ENCODE assay signal across 1 cellular context in genomic region chr4:3476341-3476747, GRCh38.
TF ChIP-seq lines count a peak whose summit lies in the region.

No MANE protein-coding gene starts in this region.

TF ChIP-seq in K562, 482 proteins besides CTCF, POLR2A, EP300 and RAD21:
- TF ChIP-seq TCF3 (CRISPR knock-in tag; IDR thresholded peaks at IDR 0.05) (no peak), ZNF449 (CRISPR knock-in tag; IDR thresholded peaks at IDR 0.05) (no peak), PTTG1 (tag; IDR thresholded peaks at IDR 0.05; ENCODE audit: low read depth) (no peak), XRCC3 (IDR thresholded peaks at IDR 0.05) (no peak), ATF3 (IDR thresholded peaks at IDR 0.05) (no peak), ATF3 (CRISPR knock-in tag; conservative IDR thresholded peaks at IDR 0.05) (no peak), ELF4 (CRISPR knock-in tag; IDR thresholded peaks at IDR 0.05) (no peak), STAG1 (CRISPR knock-in tag; IDR thresholded peaks at IDR 0.05; ENCODE audit: borderline replicate concordance) (no peak), MEF2D (tag; conservative IDR thresholded peaks at IDR 0.05; ENCODE audit: low read depth) (no peak), ZBTB2 (IDR thresholded peaks at IDR 0.05) (no peak), ZNF124 (CRISPR knock-in tag; IDR thresholded peaks at IDR 0.05) (no peak), CREB1 (IDR thresholded peaks at IDR 0.05) (no peak), CREB1 (CRISPR knock-in tag; IDR thresholded peaks at IDR 0.05) (no peak), RBM17 (IDR thresholded peaks at IDR 0.05; ENCODE audit: borderline replicate concordance, low read depth, low read length) (no peak), KAT2B (IDR thresholded peaks at IDR 0.05; ENCODE audit: low read depth, low read length) (no peak), FOS (IDR thresholded peaks at IDR 0.05; ENCODE audit: extremely low read depth, insufficient read length) (no peak), SMC3 (conservative IDR thresholded peaks at IDR 0.05; ENCODE audit: insufficient read depth, low read depth, low read length) (no peak), XRCC4 (IDR thresholded peaks at IDR 0.05; ENCODE audit: extremely low read depth, insufficient read depth, insufficient read length) (no peak), CBX1 (IDR thresholded peaks at IDR 0.05; ENCODE audit: low read depth) (no peak), ZKSCAN8 (CRISPR knock-in tag; IDR thresholded peaks at IDR 0.05) (no peak), ZEB2 (IDR thresholded peaks at IDR 0.05) (no peak)
